14 cellular contexts compared by ENCODE assay signal in the genomic region with DNA sequence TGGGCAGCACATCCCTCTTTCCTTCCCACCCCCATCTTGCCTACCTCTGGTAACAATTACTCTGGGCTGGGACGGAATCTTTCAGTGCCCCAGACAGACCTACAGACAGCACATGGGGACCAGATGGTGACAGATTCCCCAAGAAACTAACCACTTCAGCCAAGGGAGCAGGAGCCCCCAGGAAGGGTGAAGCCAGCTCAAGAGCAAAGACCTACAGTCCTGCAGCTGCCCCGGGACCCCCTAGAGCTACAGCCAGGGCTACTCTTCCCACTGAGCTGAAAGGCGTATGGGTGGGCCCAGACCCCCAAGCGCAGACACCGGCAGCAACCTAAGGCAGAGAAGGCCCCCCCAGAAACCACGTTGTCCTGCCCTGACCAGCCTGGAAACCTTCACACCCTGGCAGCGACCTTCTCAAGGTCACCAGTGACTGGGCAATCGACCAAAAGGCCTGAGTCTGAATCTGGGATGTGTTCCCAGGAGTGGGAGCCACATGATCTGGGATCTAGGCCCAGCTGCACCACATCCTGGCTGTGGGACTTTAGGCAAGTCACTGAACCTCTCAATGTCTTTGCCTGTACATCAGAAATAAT.
DNase-seq lines count a peak whose midpoint lies in the region; ATAC-seq and TF ChIP-seq lines count a peak whose summit lies in the region.
"Had no signal": no experiment of that assay in that cellular context is flagged by ENCODE, and none has a peak within 500 bp of the region (broad histone marks: within the 10 kb centered on the region; RNA-seq: fewer than 3 reads in every experiment).

No MANE protein-coding gene starts in this region.

- no peak overlapping the region for H2BK5ac ChIP-seq in trophoblast cell (ENCODE audit: low read depth, low read length, poor library complexity)

- no peak overlapping the region for H3K4me2 ChIP-seq in trophoblast cell (ENCODE audit: low read length)

- H3K9ac ChIP-seq in trophoblast cell (ENCODE audit: low read length): no peak overlapping the region

- H3K36me3 ChIP-seq in heart left ventricle: no peaks in the 10 kb centered on the region
- H3K36me3 ChIP-seq in trophoblast cell (ENCODE audit: control insufficient read depth in 1 of 2, insufficient read depth in 2 of 2, low read length in 2 of 2): no peaks in the 10 kb centered on the region

- CTCF ChIA-PET in Calu3 (lab: Charles Lee): no interaction called here

- H3K36me3 Mint-ChIP-seq in Calu3 (ENCODE audit: insufficient read depth, unreplicated experiment): no peaks in the 10 kb centered on the region

- no peak overlapping the region for H3K4me3 ChIP-seq in heart left ventricle
- H3K4me3 ChIP-seq in trophoblast cell (ENCODE audit: low read depth, low read length): no peak overlapping the region

- no peaks in the 10 kb centered on the region for H3K79me2 ChIP-seq in trophoblast cell (ENCODE audit: control insufficient read depth, insufficient read depth, low read length, poor library complexity)

- no peak overlapping the region for H2AK5ac ChIP-seq in trophoblast cell (ENCODE audit: low read length)

- intact Hi-C loops in heart left ventricle (cut with DNase I): loop anchor here in 3 of 10 donors (2.0 to 5.0 kb wide), 3 partner anchors 48 to 68 kb away; a partner anchor contains a TSS
- intact Hi-C loops in Calu3 (cut with micrococcal nuclease; ENCODE audit: unreplicated experiment): no loop called here

- H2BK120ac ChIP-seq in trophoblast cell (ENCODE audit: insufficient read depth, low read length, poor library complexity): no peak overlapping the region

- no peak overlapping the region for H3K4ac ChIP-seq in trophoblast cell (ENCODE audit: low read depth, low read length)

- no peak overlapping the region for H3K14ac ChIP-seq in trophoblast cell (ENCODE audit: low read length)

- no TSS peak for BruUV-seq in Calu3 (replicated peaks; lab: Mats Ljungman, UMichigan)

- no peaks in the 10 kb centered on the region for H3K27me3 ChIP-seq in heart left ventricle
- no peaks in the 10 kb centered on the region for H3K27me3 ChIP-seq in trophoblast cell (ENCODE audit: insufficient read depth, low read length)

- H3K9me3 ChIP-seq in heart left ventricle (no peaks in the 10 kb centered on the region), trophoblast cell (ENCODE audit: insufficient read depth, low read depth, low read length) (peaks cover 3% of the 10 kb centered on the region)

- WGBS in heart left ventricle, 4 donors: 50 to 69% (median 53%) methylated on average over 2 to 8 of the region's 8 CpGs
- no CpG with 5 or more reads among the region's 8 CpGs for WGBS in trophoblast cell (ENCODE audit: extremely low coverage, insufficient coverage, insufficient read length)

- TF ChIP-seq CTCF in heart left ventricle (IDR thresholded peaks at IDR 0.05) (no peak), Calu3 (IDR thresholded peaks at IDR 0.05; ENCODE audit: unreplicated experiment) (no peak), GM13977 (IDR thresholded peaks at IDR 0.05; ENCODE audit: extremely low read depth, insufficient read depth, missing control alignments) (no peak)

- H3K4me1 Mint-ChIP-seq in Calu3 (ENCODE audit: low read depth, unreplicated experiment): no peaks in the 10 kb centered on the region

- peaks cover 14% of the 10 kb centered on the region for H3K27me3 Mint-ChIP-seq in Calu3 (ENCODE audit: unreplicated experiment)
- H3K27me3 Mint-ChIP-seq: CD4-positive, alpha-beta T cell; effector memory CD8-positive, alpha-beta T cell had no signal

- H4K12ac ChIP-seq in trophoblast cell (ENCODE audit: low read depth, low read length): no peak overlapping the region

- in situ Hi-C loops in GM13977 (cut with MboI; ENCODE audit: low pct_unique_long_range_greater_than_20kb, low sequenced_read_pairs, unreplicated experiment): no loop called here

- DNase-seq in Daoy (ENCODE audit: low read depth) (peak; percentile 55), amniotic epithelial cell (ENCODE audit: low read depth) (peak; percentile 65), heart left ventricle (peak; percentile 78 to 87 (median 80)), trophoblast cell (no peak), Calu3 (no peak), SHP77 treated with DMSO at 0.1 percent for 48 hours (lab: John Stamatoyannopoulos, UW) (no peak), DMS53 treated with DMSO at 0.1 percent for 48 hours (lab: John Stamatoyannopoulos, UW; ENCODE audit: unreplicated experiment) (no peak), GM13977 (ENCODE audit: low spot score) (no peak)
- DNase-seq: activated T-cell treated with anti-CD3 and anti-CD28 coated beads, Interleukin-2, amount 50 U/mL, for 72 hours; CD4-positive, alpha-beta T cell; effector memory CD8-positive, alpha-beta T cell; kidney; MV-4-11; T-helper 9 cell had no signal

- no peak overlapping the region for H4K8ac ChIP-seq in trophoblast cell (ENCODE audit: low read depth, low read length)

- H3K18ac ChIP-seq in trophoblast cell (ENCODE audit: low read length): no peak overlapping the region

- H3K9me3 Mint-ChIP-seq in Calu3 (ENCODE audit: low read depth, unreplicated experiment): no peaks in the 10 kb centered on the region
- H3K9me3 Mint-ChIP-seq: activated T-cell treated with anti-CD3 and anti-CD28 coated beads, Interleukin-2, amount 50 U/mL, for 72 hours; CD4-positive, alpha-beta T cell; effector memory CD8-positive, alpha-beta T cell had no signal

- H3K79me1 ChIP-seq in trophoblast cell (ENCODE audit: low read length): peaks cover 6% of the 10 kb centered on the region

- H3K27ac Mint-ChIP-seq in Calu3 (ENCODE audit: unreplicated experiment): no peak overlapping the region
- H3K27ac Mint-ChIP-seq: activated T-cell treated with anti-CD3 and anti-CD28 coated beads, Interleukin-2, amount 50 U/mL, for 72 hours; CD4-positive, alpha-beta T cell; effector memory CD8-positive, alpha-beta T cell had no signal

- H3K4me1 ChIP-seq in heart left ventricle (peaks cover 11 to 55% (median 39%) of the 10 kb centered on the region in 12 donors), trophoblast cell (ENCODE audit: control insufficient read depth in 1 of 2, insufficient read depth in 2 of 2, low read length in 2 of 2) (peaks cover 2 to 10% of the 10 kb centered on the region in 2 experiments)

- H4K91ac ChIP-seq in trophoblast cell (ENCODE audit: low read depth, low read length): no peak overlapping the region

- no peak for TF ChIP-seq POLR2A in heart left ventricle (IDR thresholded peaks at IDR 0.05)

- peak overlapping the region in 11 of 12 donors; percentile 17 to 85 (median 72) for H3K27ac ChIP-seq in heart left ventricle
- H3K27ac ChIP-seq in trophoblast cell (ENCODE audit: low read depth, low read length): no peak overlapping the region

- H2AFZ ChIP-seq in trophoblast cell (ENCODE audit: insufficient read depth, low read length, poor library complexity): no peak overlapping the region

- ATAC-seq in heart left ventricle: peak; percentile 65 to 82 (median 74)
- ATAC-seq: activated T-cell treated with anti-CD3 and anti-CD28 coated beads, Interleukin-2, amount 50 U/mL, for 72 hours; effector memory CD8-positive, alpha-beta T cell had no signal

- peak overlapping the region; percentile 15 for H2BK12ac ChIP-seq in trophoblast cell (ENCODE audit: low read length)

- no peak overlapping the region for H3K23ac ChIP-seq in trophoblast cell (ENCODE audit: low read length)

- no peak overlapping the region for H3K4me3 Mint-ChIP-seq in Calu3 (ENCODE audit: low read depth, unreplicated experiment)
- H3K4me3 Mint-ChIP-seq: activated T-cell treated with anti-CD3 and anti-CD28 coated beads, Interleukin-2, amount 50 U/mL, for 72 hours; CD4-positive, alpha-beta T cell; effector memory CD8-positive, alpha-beta T cell had no signal

Comparison
In these comparisons a context has a peak if more than half of its experiments do, and no peak if none do; other contexts are left out.
1. DNase-seq: peak in Daoy (single experiment), amniotic epithelial cell (single experiment) and heart left ventricle (5 of 5); none in trophoblast cell (0 of 2), Calu3 (single experiment), SHP77 treated with DMSO at 0.1 percent for 48 hours (single experiment), DMS53 treated with DMSO at 0.1 percent for 48 hours (single experiment) and GM13977 (single experiment).